ENCODE assay signal across 9 cellular contexts in genomic region chr5:38258319-38259061, GRCh38. TPM values are rescaled to one million over a fixed set of nuclear protein-coding genes. Genes with fewer than 3 reads are reported as not detected.
DNase-seq lines count a peak whose midpoint lies in the region; ATAC-seq and TF ChIP-seq lines count a peak whose summit lies in the region.
"Had no signal": no experiment of that assay in that cellular context is flagged by ENCODE, and none has a peak within 500 bp of the region (broad histone marks: within the 10 kb centered on the region; RNA-seq: fewer than 3 reads in every experiment).

Gene EGFLAM (plus strand): TSS chr5:38258559. CDS start chr5:38258755, 196 bp downstream.

- no peaks in the 10 kb centered on the region for H3K9me3 ChIP-seq in breast epithelium
- H3K9me3 ChIP-seq in upper lobe of right lung: no peaks in the 10 kb centered on the region

- H3K4me1 ChIP-seq in breast epithelium (no peaks in the 10 kb centered on the region), upper lobe of right lung (peaks cover 18% of the 10 kb centered on the region)

- DNase-seq in DMS53 (lab: John Stamatoyannopoulos, UW): peak; percentile 71
- DNase-seq in NCI-H1694 treated with DMSO at 0.1 percent for 48 hours (lab: John Stamatoyannopoulos, UW): peak; percentile 3
- no peak for DNase-seq in breast epithelium (ENCODE audit: low spot score in 2 of 2)
- DNase-seq in lower leg skin (ENCODE audit: low spot score in 2 of 2): no peak
- DNase-seq in upper lobe of right lung: peak; percentile 65
- no peak for DNase-seq in epidermal melanocyte (ENCODE audit: insufficient read length, low spot score)
- no peak for DNase-seq in SKM-1 (lab: John Stamatoyannopoulos, UW; ENCODE audit: unreplicated experiment)

- WGBS in lower leg skin, 2 donors: 1 to 3% methylated on average over 48 to 50 of the region's 73 CpGs

- H3K4me3 ChIP-seq in breast epithelium: peak within 1 kb of the TSS; percentile 44 to 72 (median 60)
- peak within 1 kb of the TSS; percentile 37 for H3K4me3 ChIP-seq in lower leg skin (ENCODE audit: low read depth, poor library complexity, severe bottlenecking)
- H3K4me3 ChIP-seq in upper lobe of right lung: peak within 1 kb of the TSS; percentile 38

- H3K27ac ChIP-seq in breast epithelium (peak within 1 kb of the TSS; percentile 61 to 82), upper lobe of right lung (no peak within 1 kb of the TSS)

- H3K27me3 ChIP-seq in breast epithelium: peaks cover 0 to 34% of the 10 kb centered on the region in 2 donors
- H3K27me3 ChIP-seq in upper lobe of right lung: peaks cover 76% of the 10 kb centered on the region

- H3K36me3 ChIP-seq in breast epithelium (no peaks in the 10 kb centered on the region), upper lobe of right lung (no peaks in the 10 kb centered on the region)

- ATAC-seq in upper lobe of right lung (peak; percentile 68), GM18511 (IDR thresholded peaks at IDR 0.05; ENCODE audit: unreplicated experiment) (no peak)

- intact Hi-C loops in breast epithelium (cut with DNase I; ENCODE audit: low total_unique reads): loop anchor here (10.0 kb wide), 1 partner anchor 1684 kb away; no protein-coding TSS in a partner anchor
- intact Hi-C loops in lower leg skin (cut with DNase I; ENCODE audit: low total_unique reads): no loop called here
- intact Hi-C loops in upper lobe of right lung (cut with DNase I): no loop called here

- TF ChIP-seq CTCF in breast epithelium (IDR thresholded peaks at IDR 0.05) (no peak), lower leg skin (IDR thresholded peaks at IDR 0.05) (no peak), upper lobe of right lung (IDR thresholded peaks at IDR 0.05) (no peak)

- no peak for TF ChIP-seq POLR2A in breast epithelium (IDR thresholded peaks at IDR 0.05)
- no peak for TF ChIP-seq POLR2A in lower leg skin (IDR thresholded peaks at IDR 0.05)

RNA-seq across cellular contexts. Expression of gene EGFLAM, which starts in this region (rescaled TPM):
- total RNA-seq in breast epithelium: 10 to 100 TPM; 19.5 to 31.5 (median 30.5) TPM
- total RNA-seq in lower leg skin: 1 to 10 TPM in 3 of 4 donors, under 1 TPM in 1; 0.72 to 4.4 (median 2.7) TPM
- 2.1 TPM for total RNA-seq in upper lobe of right lung
- total RNA-seq: natural killer cell treated with Interleukin-12 subunit alpha and Interleukin-12 subunit beta and Interleukin-15 and Interleukin-18, amount 100 ng/mL, for 72 hours had no signal

Comparison
In these comparisons a context has a peak if more than half of its experiments do, and no peak if none do; other contexts are left out.
1. DNase-seq: peak in DMS53 (single experiment), NCI-H1694 treated with DMSO at 0.1 percent for 48 hours (single experiment) and upper lobe of right lung (single experiment); none in breast epithelium (0 of 2), lower leg skin (0 of 2), epidermal melanocyte (single experiment) and SKM-1 (single experiment).
2. Peak in every context shown above with its lines, with median percentiles within 50 percentile points of each other: H3K4me3 ChIP-seq.